1 cellular context compared by ENCODE assay signal in the genomic region with DNA sequence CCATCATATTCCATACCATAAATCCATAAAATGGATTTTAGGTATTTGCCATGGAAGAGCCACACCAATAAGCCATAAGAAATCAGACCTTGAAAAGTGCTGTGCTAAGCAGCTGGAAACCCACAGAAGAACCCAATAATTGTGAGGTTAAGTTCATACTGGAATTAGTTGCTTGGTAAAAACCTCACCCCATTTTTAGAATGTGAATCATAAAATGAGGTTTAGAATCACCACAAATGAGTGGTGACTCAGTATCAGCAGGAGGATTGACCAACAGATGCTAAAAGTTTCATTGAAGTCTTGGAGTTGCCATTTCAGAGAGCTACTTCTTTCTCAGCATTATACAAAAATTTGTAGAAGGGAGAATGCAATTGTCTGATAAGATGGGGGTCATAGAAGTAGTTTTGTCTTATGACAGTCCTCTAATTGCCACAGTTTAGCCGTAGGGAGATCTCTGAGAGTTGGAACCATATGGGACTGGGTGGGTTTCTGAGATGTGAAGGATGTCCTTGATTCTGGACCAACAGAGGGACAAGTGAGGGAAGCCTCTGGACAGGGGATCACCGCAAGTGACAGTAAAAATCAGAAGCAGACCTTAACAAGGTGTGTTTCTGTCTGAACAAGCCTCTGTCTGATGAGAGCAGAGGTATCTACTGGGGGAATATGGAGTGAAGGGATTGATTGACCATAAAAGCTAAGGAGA.
TF ChIP-seq lines count a peak whose summit lies in the region.

No MANE protein-coding gene starts in this region.

TF ChIP-seq in K562, 482 proteins besides CTCF, POLR2A, EP300 and RAD21 (continued from another document and continues in another):
- TF ChIP-seq SAFB (IDR thresholded peaks at IDR 0.05; ENCODE audit: borderline replicate concordance, low read depth, low read length) (no peak), LCOR (CRISPR knock-in tag; IDR thresholded peaks at IDR 0.05) (no peak), FOSL1 (tag; conservative IDR thresholded peaks at IDR 0.05) (peak; percentile 94; the same call in 1 of the 2 replicates), ZNF121 (CRISPR knock-in tag; conservative IDR thresholded peaks at IDR 0.05) (no peak), PHF8 (IDR thresholded peaks at IDR 0.05; ENCODE audit: borderline replicate concordance, low read length) (no peak), ARNT (IDR thresholded peaks at IDR 0.05) (0 out of 4 replicates have a peak, but pooled peaks of 1 of the 2 experiments have one; percentile 24), SNRNP70 (optimal IDR thresholded peaks at IDR 0.05; ENCODE audit: low read depth, low read length) (no peak), CEBPG (CRISPR knock-in tag; IDR thresholded peaks at IDR 0.05) (no peak), CEBPG (tag; conservative IDR thresholded peaks at IDR 0.05 in 1 of 2, IDR thresholded peaks at IDR 0.05 in 1 of 2) (0 out of 4 replicates have a peak, but pooled peaks of 1 of the 2 experiments have one; percentile 44), ESRRB (CRISPR knock-in tag; IDR thresholded peaks at IDR 0.05; ENCODE audit: borderline replicate concordance) (no peak), ZFP1 (CRISPR knock-in tag; IDR thresholded peaks at IDR 0.05) (no peak), JUN (IDR thresholded peaks at IDR 0.05; ENCODE audit: borderline replicate concordance, low read depth, low read length) (no peak), JUN (CRISPR knock-in tag; IDR thresholded peaks at IDR 0.05; ENCODE audit: borderline replicate concordance) (no peak), STAT5B (CRISPR knock-in tag; IDR thresholded peaks at IDR 0.05) (no peak), MAFK (IDR thresholded peaks at IDR 0.05; ENCODE audit: low read length) (0 out of 2 replicates have a peak, but pooled peaks have one; percentile 33), TOE1 (IDR thresholded peaks at IDR 0.05; ENCODE audit: borderline replicate concordance) (no peak), TOE1 (CRISPR knock-in tag; IDR thresholded peaks at IDR 0.05; ENCODE audit: borderline replicate concordance, low read depth) (no peak), HNRNPH1 (optimal IDR thresholded peaks at IDR 0.05; ENCODE audit: low read depth, low read length) (no peak), KHSRP (IDR thresholded peaks at IDR 0.05) (no peak), RFX7 (CRISPR knock-in tag; IDR thresholded peaks at IDR 0.05) (no peak), SP2 (IDR thresholded peaks at IDR 0.05; ENCODE audit: extremely low read depth, low read depth, low read length, poor library complexity, severe bottlenecking) (no peak), MCM3 (IDR thresholded peaks at IDR 0.05) (no peak), ZNF586 (CRISPR knock-in tag; conservative IDR thresholded peaks at IDR 0.05) (no peak), ZNF316 (IDR thresholded peaks at IDR 0.05) (0 out of 2 replicates have a peak, but pooled peaks have one; percentile 16), ZSCAN32 (CRISPR knock-in tag; IDR thresholded peaks at IDR 0.05) (no peak), ILK (tag; IDR thresholded peaks at IDR 0.05; ENCODE audit: borderline replicate concordance, low read depth) (no peak), MEF2A (IDR thresholded peaks at IDR 0.05; ENCODE audit: control insufficient read depth, low read depth, low read length) (0 out of 2 replicates have a peak, but pooled peaks have one; percentile 56), MCM7 (IDR thresholded peaks at IDR 0.05) (no peak), ZEB2 (IDR thresholded peaks at IDR 0.05) (0 out of 2 replicates have a peak, but pooled peaks have one; percentile 49), SPI1 (IDR thresholded peaks at IDR 0.05; ENCODE audit: borderline replicate concordance, low read depth, low read length) (no peak), ESRRA (IDR thresholded peaks at IDR 0.05; ENCODE audit: borderline replicate concordance, low read depth) (0 out of 2 replicates have a peak, but pooled peaks have one; percentile 62), TEAD4 (IDR thresholded peaks at IDR 0.05; ENCODE audit: low read length) (no peak), TEAD4 (CRISPR knock-in tag; IDR thresholded peaks at IDR 0.05; ENCODE audit: borderline replicate concordance) (no peak)
- TF ChIP-seq, protein P1, sequence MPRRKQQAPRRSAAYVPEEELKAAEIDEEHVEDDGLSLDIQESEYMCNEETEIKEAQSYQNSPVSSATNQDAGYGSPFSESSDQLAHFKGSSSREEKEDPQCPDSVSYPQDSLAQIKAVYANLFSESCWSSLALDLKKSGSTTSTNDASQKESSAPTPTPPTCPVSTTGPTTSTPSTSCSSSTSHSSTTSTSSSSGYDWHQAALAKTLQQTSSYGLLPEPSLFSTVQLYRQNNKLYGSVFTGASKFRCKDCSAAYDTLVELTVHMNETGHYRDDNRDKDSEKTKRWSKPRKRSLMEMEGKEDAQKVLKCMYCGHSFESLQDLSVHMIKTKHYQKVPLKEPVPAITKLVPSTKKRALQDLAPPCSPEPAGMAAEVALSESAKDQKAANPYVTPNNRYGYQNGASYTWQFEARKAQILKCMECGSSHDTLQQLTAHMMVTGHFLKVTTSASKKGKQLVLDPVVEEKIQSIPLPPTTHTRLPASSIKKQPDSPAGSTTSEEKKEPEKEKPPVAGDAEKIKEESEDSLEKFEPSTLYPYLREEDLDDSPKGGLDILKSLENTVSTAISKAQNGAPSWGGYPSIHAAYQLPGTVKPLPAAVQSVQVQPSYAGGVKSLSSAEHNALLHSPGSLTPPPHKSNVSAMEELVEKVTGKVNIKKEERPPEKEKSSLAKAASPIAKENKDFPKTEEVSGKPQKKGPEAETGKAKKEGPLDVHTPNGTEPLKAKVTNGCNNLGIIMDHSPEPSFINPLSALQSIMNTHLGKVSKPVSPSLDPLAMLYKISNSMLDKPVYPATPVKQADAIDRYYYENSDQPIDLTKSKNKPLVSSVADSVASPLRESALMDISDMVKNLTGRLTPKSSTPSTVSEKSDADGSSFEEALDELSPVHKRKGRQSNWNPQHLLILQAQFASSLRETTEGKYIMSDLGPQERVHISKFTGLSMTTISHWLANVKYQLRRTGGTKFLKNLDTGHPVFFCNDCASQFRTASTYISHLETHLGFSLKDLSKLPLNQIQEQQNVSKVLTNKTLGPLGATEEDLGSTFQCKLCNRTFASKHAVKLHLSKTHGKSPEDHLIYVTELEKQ (CRISPR knock-in tag; IDR thresholded peaks at IDR 0.05) = no peak
- TF ChIP-seq, protein P2, sequence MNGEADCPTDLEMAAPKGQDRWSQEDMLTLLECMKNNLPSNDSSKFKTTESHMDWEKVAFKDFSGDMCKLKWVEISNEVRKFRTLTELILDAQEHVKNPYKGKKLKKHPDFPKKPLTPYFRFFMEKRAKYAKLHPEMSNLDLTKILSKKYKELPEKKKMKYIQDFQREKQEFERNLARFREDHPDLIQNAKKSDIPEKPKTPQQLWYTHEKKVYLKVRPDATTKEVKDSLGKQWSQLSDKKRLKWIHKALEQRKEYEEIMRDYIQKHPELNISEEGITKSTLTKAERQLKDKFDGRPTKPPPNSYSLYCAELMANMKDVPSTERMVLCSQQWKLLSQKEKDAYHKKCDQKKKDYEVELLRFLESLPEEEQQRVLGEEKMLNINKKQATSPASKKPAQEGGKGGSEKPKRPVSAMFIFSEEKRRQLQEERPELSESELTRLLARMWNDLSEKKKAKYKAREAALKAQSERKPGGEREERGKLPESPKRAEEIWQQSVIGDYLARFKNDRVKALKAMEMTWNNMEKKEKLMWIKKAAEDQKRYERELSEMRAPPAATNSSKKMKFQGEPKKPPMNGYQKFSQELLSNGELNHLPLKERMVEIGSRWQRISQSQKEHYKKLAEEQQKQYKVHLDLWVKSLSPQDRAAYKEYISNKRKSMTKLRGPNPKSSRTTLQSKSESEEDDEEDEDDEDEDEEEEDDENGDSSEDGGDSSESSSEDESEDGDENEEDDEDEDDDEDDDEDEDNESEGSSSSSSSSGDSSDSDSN (IDR thresholded peaks at IDR 0.05; ENCODE audit: borderline replicate concordance in 1 of 2, low read depth in 2 of 2, low read length in 2 of 2) = no peak
- TF ChIP-seq, protein P3, sequence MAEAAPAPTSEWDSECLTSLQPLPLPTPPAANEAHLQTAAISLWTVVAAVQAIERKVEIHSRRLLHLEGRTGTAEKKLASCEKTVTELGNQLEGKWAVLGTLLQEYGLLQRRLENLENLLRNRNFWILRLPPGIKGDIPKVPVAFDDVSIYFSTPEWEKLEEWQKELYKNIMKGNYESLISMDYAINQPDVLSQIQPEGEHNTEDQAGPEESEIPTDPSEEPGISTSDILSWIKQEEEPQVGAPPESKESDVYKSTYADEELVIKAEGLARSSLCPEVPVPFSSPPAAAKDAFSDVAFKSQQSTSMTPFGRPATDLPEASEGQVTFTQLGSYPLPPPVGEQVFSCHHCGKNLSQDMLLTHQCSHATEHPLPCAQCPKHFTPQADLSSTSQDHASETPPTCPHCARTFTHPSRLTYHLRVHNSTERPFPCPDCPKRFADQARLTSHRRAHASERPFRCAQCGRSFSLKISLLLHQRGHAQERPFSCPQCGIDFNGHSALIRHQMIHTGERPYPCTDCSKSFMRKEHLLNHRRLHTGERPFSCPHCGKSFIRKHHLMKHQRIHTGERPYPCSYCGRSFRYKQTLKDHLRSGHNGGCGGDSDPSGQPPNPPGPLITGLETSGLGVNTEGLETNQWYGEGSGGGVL (CRISPR knock-in tag; IDR thresholded peaks at IDR 0.05) = no peak
- TF ChIP-seq, protein P4, sequence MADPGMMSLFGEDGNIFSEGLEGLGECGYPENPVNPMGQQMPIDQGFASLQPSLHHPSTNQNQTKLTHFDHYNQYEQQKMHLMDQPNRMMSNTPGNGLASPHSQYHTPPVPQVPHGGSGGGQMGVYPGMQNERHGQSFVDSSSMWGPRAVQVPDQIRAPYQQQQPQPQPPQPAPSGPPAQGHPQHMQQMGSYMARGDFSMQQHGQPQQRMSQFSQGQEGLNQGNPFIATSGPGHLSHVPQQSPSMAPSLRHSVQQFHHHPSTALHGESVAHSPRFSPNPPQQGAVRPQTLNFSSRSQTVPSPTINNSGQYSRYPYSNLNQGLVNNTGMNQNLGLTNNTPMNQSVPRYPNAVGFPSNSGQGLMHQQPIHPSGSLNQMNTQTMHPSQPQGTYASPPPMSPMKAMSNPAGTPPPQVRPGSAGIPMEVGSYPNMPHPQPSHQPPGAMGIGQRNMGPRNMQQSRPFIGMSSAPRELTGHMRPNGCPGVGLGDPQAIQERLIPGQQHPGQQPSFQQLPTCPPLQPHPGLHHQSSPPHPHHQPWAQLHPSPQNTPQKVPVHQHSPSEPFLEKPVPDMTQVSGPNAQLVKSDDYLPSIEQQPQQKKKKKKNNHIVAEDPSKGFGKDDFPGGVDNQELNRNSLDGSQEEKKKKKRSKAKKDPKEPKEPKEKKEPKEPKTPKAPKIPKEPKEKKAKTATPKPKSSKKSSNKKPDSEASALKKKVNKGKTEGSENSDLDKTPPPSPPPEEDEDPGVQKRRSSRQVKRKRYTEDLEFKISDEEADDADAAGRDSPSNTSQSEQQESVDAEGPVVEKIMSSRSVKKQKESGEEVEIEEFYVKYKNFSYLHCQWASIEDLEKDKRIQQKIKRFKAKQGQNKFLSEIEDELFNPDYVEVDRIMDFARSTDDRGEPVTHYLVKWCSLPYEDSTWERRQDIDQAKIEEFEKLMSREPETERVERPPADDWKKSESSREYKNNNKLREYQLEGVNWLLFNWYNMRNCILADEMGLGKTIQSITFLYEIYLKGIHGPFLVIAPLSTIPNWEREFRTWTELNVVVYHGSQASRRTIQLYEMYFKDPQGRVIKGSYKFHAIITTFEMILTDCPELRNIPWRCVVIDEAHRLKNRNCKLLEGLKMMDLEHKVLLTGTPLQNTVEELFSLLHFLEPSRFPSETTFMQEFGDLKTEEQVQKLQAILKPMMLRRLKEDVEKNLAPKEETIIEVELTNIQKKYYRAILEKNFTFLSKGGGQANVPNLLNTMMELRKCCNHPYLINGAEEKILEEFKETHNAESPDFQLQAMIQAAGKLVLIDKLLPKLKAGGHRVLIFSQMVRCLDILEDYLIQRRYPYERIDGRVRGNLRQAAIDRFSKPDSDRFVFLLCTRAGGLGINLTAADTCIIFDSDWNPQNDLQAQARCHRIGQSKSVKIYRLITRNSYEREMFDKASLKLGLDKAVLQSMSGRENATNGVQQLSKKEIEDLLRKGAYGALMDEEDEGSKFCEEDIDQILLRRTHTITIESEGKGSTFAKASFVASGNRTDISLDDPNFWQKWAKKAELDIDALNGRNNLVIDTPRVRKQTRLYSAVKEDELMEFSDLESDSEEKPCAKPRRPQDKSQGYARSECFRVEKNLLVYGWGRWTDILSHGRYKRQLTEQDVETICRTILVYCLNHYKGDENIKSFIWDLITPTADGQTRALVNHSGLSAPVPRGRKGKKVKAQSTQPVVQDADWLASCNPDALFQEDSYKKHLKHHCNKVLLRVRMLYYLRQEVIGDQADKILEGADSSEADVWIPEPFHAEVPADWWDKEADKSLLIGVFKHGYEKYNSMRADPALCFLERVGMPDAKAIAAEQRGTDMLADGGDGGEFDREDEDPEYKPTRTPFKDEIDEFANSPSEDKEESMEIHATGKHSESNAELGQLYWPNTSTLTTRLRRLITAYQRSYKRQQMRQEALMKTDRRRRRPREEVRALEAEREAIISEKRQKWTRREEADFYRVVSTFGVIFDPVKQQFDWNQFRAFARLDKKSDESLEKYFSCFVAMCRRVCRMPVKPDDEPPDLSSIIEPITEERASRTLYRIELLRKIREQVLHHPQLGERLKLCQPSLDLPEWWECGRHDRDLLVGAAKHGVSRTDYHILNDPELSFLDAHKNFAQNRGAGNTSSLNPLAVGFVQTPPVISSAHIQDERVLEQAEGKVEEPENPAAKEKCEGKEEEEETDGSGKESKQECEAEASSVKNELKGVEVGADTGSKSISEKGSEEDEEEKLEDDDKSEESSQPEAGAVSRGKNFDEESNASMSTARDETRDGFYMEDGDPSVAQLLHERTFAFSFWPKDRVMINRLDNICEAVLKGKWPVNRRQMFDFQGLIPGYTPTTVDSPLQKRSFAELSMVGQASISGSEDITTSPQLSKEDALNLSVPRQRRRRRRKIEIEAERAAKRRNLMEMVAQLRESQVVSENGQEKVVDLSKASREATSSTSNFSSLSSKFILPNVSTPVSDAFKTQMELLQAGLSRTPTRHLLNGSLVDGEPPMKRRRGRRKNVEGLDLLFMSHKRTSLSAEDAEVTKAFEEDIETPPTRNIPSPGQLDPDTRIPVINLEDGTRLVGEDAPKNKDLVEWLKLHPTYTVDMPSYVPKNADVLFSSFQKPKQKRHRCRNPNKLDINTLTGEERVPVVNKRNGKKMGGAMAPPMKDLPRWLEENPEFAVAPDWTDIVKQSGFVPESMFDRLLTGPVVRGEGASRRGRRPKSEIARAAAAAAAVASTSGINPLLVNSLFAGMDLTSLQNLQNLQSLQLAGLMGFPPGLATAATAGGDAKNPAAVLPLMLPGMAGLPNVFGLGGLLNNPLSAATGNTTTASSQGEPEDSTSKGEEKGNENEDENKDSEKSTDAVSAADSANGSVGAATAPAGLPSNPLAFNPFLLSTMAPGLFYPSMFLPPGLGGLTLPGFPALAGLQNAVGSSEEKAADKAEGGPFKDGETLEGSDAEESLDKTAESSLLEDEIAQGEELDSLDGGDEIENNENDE (IDR thresholded peaks at IDR 0.05; ENCODE audit: low read depth, low read length) = no peak
